In genomic region chr16:695355-696089, GRCh38 we compare ENCODE assay signal across 8 cellular contexts. TPM values are rescaled to one million over a fixed set of nuclear protein-coding genes. Genes with fewer than 3 reads are reported as not detected.
DNase-seq lines count a peak whose midpoint lies in the region; ATAC-seq, FAIRE-seq and TF ChIP-seq lines count a peak whose summit lies in the region.

No MANE protein-coding gene starts in this region.

- H3K9ac ChIP-seq in keratinocyte (ENCODE audit: control insufficient read depth, extremely low read depth, insufficient read depth, low read length) = no peak overlapping the region

- H3K4me3 Mint-ChIP-seq in activated T-cell treated with anti-CD3 and anti-CD28 coated beads, Interleukin-2, amount 50 U/mL, for 72 hours = peak overlapping the region; percentile 88 to 90

- H3K9me3 Mint-ChIP-seq in activated T-cell treated with anti-CD3 and anti-CD28 coated beads, Interleukin-2, amount 50 U/mL, for 72 hours = no peaks in the 10 kb centered on the region

- H2AFZ ChIP-seq in keratinocyte (ENCODE audit: control insufficient read depth, low read length) = peak overlapping the region; percentile 16

- ATAC-seq in activated T-cell treated with anti-CD3 and anti-CD28 coated beads, Interleukin-2, amount 50 U/mL, for 72 hours (replicated peaks in 1 of 2) = peak; percentile 86 to 88
- ATAC-seq in GM19324 (IDR thresholded peaks at IDR 0.05; ENCODE audit: low FRiP score, unreplicated experiment) (no peak), HG02981 (IDR thresholded peaks at IDR 0.05; ENCODE audit: unreplicated experiment) (no peak)

- no peaks in the 10 kb centered on the region for H3K36me3 Mint-ChIP-seq in activated T-cell treated with anti-CD3 and anti-CD28 coated beads, Interleukin-2, amount 50 U/mL, for 72 hours (ENCODE audit: insufficient read depth in 2 of 2)

- no peaks in the 10 kb centered on the region for H3K9me3 ChIP-seq in keratinocyte (ENCODE audit: control insufficient read depth, low read depth, low read length)

- H3K27ac ChIP-seq in keratinocyte (ENCODE audit: control insufficient read depth, insufficient read depth, low read length) = no peak overlapping the region

- no peaks in the 10 kb centered on the region for H3K79me2 ChIP-seq in keratinocyte (ENCODE audit: control insufficient read depth, insufficient read depth, low read length)

- H4K20me1 ChIP-seq in keratinocyte (ENCODE audit: control insufficient read depth, extremely low read depth, insufficient read depth, low read length) = no peaks in the 10 kb centered on the region

- dilution Hi-C loops in keratinocyte (cut with MboI; ENCODE audit: extremely low pct_ligation_motif_present, low sequenced_read_pairs) = no loop called here

- peaks cover 6% of the 10 kb centered on the region for H3K4me1 ChIP-seq in keratinocyte (ENCODE audit: control insufficient read depth, extremely low read depth, insufficient read depth, low read length)

- H3K27me3 ChIP-seq in keratinocyte (ENCODE audit: control insufficient read depth, extremely low read depth, insufficient read depth, low read length) = peaks cover 57% of the 10 kb centered on the region

- TF ChIP-seq CTCF in keratinocyte (optimal IDR thresholded peaks at IDR 0.05 in 1 of 3, IDR thresholded peaks at IDR 0.05 in 1 of 3, conservative IDR thresholded peaks at IDR 0.05 in 1 of 3; ENCODE audit: extremely low read depth in 1 of 3, insufficient read depth in 2 of 3, low read length in 3 of 3) = no peak

- peak overlapping the region in 1 of 3 experiments; percentile 41 for H3K4me3 ChIP-seq in keratinocyte (ENCODE audit: control insufficient read depth in 2 of 3, extremely low read depth in 1 of 3, insufficient read depth in 2 of 3, low read depth in 1 of 3, low read length in 3 of 3)

- H3K4me1 Mint-ChIP-seq in activated T-cell treated with anti-CD3 and anti-CD28 coated beads, Interleukin-2, amount 50 U/mL, for 72 hours (ENCODE audit: low read depth) = peaks cover 6% of the 10 kb centered on the region

- H3K9me1 ChIP-seq in keratinocyte (ENCODE audit: control insufficient read depth, extremely low read depth, insufficient read depth, low read length) = no peaks in the 10 kb centered on the region

- H3K27me3 Mint-ChIP-seq in activated T-cell treated with anti-CD3 and anti-CD28 coated beads, Interleukin-2, amount 50 U/mL, for 72 hours (ENCODE audit: low read depth) = no peaks in the 10 kb centered on the region

- H3K27ac Mint-ChIP-seq in activated T-cell treated with anti-CD3 and anti-CD28 coated beads, Interleukin-2, amount 50 U/mL, for 72 hours = no peak overlapping the region

- H3K4me2 ChIP-seq in keratinocyte (ENCODE audit: control insufficient read depth, extremely low read depth, insufficient read depth, low read depth, low read length) = peak overlapping the region; percentile 39

- no peaks in the 10 kb centered on the region for H3K36me3 ChIP-seq in keratinocyte (ENCODE audit: control insufficient read depth in 2 of 2, extremely low read depth in 1 of 2, insufficient read depth in 2 of 2, low read length in 2 of 2)

- DNase-seq in GM19239 (ENCODE audit: insufficient read length, low spot score) (peak; percentile 83), NCI-H69 (lab: John Stamatoyannopoulos, UW) (peak; percentile 99), keratinocyte (ENCODE audit: low read depth, low spot score) (no peak), GOT3 (lab: John Stamatoyannopoulos, UW) (no peak)
- peak; percentile 80 to 82 for DNase-seq in activated T-cell treated with anti-CD3 and anti-CD28 coated beads, Interleukin-2, amount 50 U/mL, for 72 hours
- peak; percentile 43 to 63 for DNase-seq in stimulated activated CD8-positive, alpha-beta memory T cell treated with anti-CD3 and anti-CD28 coated beads, Interleukin-15, amount 100 ng/mL, for 48 hours (ENCODE audit: low read depth in 2 of 2)

- FAIRE-seq in GM19239 (lab: Jason Lieb, UNC) (no peak), keratinocyte (lab: Jason Lieb, UNC) (peak; percentile 41)

RNA-seq across cellular contexts. Expression of gene WDR24, which starts 5.3 kb away (rescaled TPM):
- 10 to 100 TPM; 20.5 to 22.9 TPM for total RNA-seq in activated T-cell treated with anti-CD3 and anti-CD28 coated beads, Interleukin-2, amount 50 U/mL, for 72 hours
- polyA plus RNA-seq in keratinocyte = 1.2 to 2.7 TPM (median 2.1 TPM) in 3 replicates
- polyA plus RNA-seq in keratinocyte (2011; ENCODE audit: low read depth) = 3.9 TPM
- polyA plus RNA-seq in keratinocyte (2011; cell fraction: cytosol; rRNA removed) = 1.4 and 3.2 TPM in 2 replicates
- polyA plus RNA-seq in keratinocyte (2011; cell fraction: nucleus; rRNA removed) = 4.8 and 8.0 TPM in 2 replicates
- 6.6 and 6.8 TPM in 2 replicates for polyA plus RNA-seq in keratinocyte (2012; ENCODE audit: low replicate concordance)
- 2.3 to 9.4 TPM (median 2.8 TPM) in 3 replicates for polyA minus RNA-seq in keratinocyte
- polyA minus RNA-seq in keratinocyte (2011; cell fraction: cytosol; rRNA and poly(A)+ RNA removed) = 6.3 TPM
- polyA minus RNA-seq in keratinocyte (2011; cell fraction: nucleus; rRNA and poly(A)+ RNA removed) = 2.1 and 4.5 TPM in 2 replicates

RNA-seq across cellular contexts. Expression of gene FBXL16, which starts 10.1 kb away (rescaled TPM):
- total RNA-seq in activated T-cell treated with anti-CD3 and anti-CD28 coated beads, Interleukin-2, amount 50 U/mL, for 72 hours = 1 to 10 TPM; 8.8 TPM
- 0.45 to 3.0 TPM (median 0.81 TPM) in 3 replicates for polyA plus RNA-seq in keratinocyte
- polyA plus RNA-seq in keratinocyte (2011; ENCODE audit: low read depth) = 0.95 TPM
- 2.0 and 5.2 TPM in 2 replicates for polyA plus RNA-seq in keratinocyte (2011; cell fraction: cytosol; rRNA removed)
- polyA plus RNA-seq in keratinocyte (2011; cell fraction: nucleus; rRNA removed) = 4.4 and 6.3 TPM in 2 replicates
- 1.3 and 3.8 TPM in 2 replicates for polyA plus RNA-seq in keratinocyte (2012; ENCODE audit: low replicate concordance)
- polyA minus RNA-seq in keratinocyte = 0.96 to 3.3 TPM (median 1.5 TPM) in 3 replicates
- polyA minus RNA-seq in keratinocyte (2011; cell fraction: cytosol; rRNA and poly(A)+ RNA removed) = 12.3 TPM
- polyA minus RNA-seq in keratinocyte (2011; cell fraction: nucleus; rRNA and poly(A)+ RNA removed) = 5.3 and 6.5 TPM in 2 replicates

RNA-seq across cellular contexts. Expression of gene JMJD8, which starts 11.4 kb away (rescaled TPM):
- 10 to 100 TPM; 15.7 to 20.7 TPM for total RNA-seq in activated T-cell treated with anti-CD3 and anti-CD28 coated beads, Interleukin-2, amount 50 U/mL, for 72 hours
- 17.8 to 29.7 TPM (median 20.1 TPM) in 3 replicates for polyA plus RNA-seq in keratinocyte
- 1.8 TPM for polyA plus RNA-seq in keratinocyte (2011; ENCODE audit: low read depth)
- polyA plus RNA-seq in keratinocyte (2011; cell fraction: cytosol; rRNA removed) = 11.4 and 24.8 TPM in 2 replicates
- 16.9 and 21.9 TPM in 2 replicates for polyA plus RNA-seq in keratinocyte (2011; cell fraction: nucleus; rRNA removed)
- 16.1 and 33.9 TPM in 2 replicates for polyA plus RNA-seq in keratinocyte (2012; ENCODE audit: low replicate concordance)
- 8.9 to 48.9 TPM (median 14.0 TPM) in 3 replicates for polyA minus RNA-seq in keratinocyte
- polyA minus RNA-seq in keratinocyte (2011; cell fraction: cytosol; rRNA and poly(A)+ RNA removed) = 24.7 TPM
- 5.2 and 8.1 TPM in 2 replicates for polyA minus RNA-seq in keratinocyte (2011; cell fraction: nucleus; rRNA and poly(A)+ RNA removed)

RNA-seq across cellular contexts. Expression of gene STUB1, which starts 15.3 kb away (rescaled TPM):
- total RNA-seq in activated T-cell treated with anti-CD3 and anti-CD28 coated beads, Interleukin-2, amount 50 U/mL, for 72 hours = 10 to 100 TPM; 53.6 to 70.4 TPM
- 124 to 153 TPM (median 144 TPM) in 3 replicates for polyA plus RNA-seq in keratinocyte
- polyA plus RNA-seq in keratinocyte (2011; ENCODE audit: low read depth) = 229 TPM
- polyA plus RNA-seq in keratinocyte (2011; cell fraction: cytosol; rRNA removed) = 139 and 198 TPM in 2 replicates
- 127 and 148 TPM in 2 replicates for polyA plus RNA-seq in keratinocyte (2011; cell fraction: nucleus; rRNA removed)
- polyA plus RNA-seq in keratinocyte (2012; ENCODE audit: low replicate concordance) = 113 and 116 TPM in 2 replicates
- polyA minus RNA-seq in keratinocyte = 59.1 to 174 TPM (median 66.8 TPM) in 3 replicates
- 89.6 TPM for polyA minus RNA-seq in keratinocyte (2011; cell fraction: cytosol; rRNA and poly(A)+ RNA removed)
- 20.2 and 29.9 TPM in 2 replicates for polyA minus RNA-seq in keratinocyte (2011; cell fraction: nucleus; rRNA and poly(A)+ RNA removed)

RNA-seq across cellular contexts. Expression of gene METRN, which starts 19.4 kb away (rescaled TPM):
- 10 to 100 TPM; 11.1 to 11.7 TPM for total RNA-seq in activated T-cell treated with anti-CD3 and anti-CD28 coated beads, Interleukin-2, amount 50 U/mL, for 72 hours
- 27.1 to 171 TPM (median 42.1 TPM) in 3 replicates for polyA plus RNA-seq in keratinocyte
- polyA plus RNA-seq in keratinocyte (2011; ENCODE audit: low read depth) = 6.8 TPM
- 34.2 and 182 TPM in 2 replicates for polyA plus RNA-seq in keratinocyte (2011; cell fraction: cytosol; rRNA removed)
- 19.9 and 47.2 TPM in 2 replicates for polyA plus RNA-seq in keratinocyte (2011; cell fraction: nucleus; rRNA removed)
- polyA plus RNA-seq in keratinocyte (2012; ENCODE audit: low replicate concordance) = 45.7 and 85.4 TPM in 2 replicates
- 8.2 to 26.2 TPM (median 21.2 TPM) in 3 replicates for polyA minus RNA-seq in keratinocyte
- 197 TPM for polyA minus RNA-seq in keratinocyte (2011; cell fraction: cytosol; rRNA and poly(A)+ RNA removed)
- 23.7 and 32.2 TPM in 2 replicates for polyA minus RNA-seq in keratinocyte (2011; cell fraction: nucleus; rRNA and poly(A)+ RNA removed)

Comparison
In these comparisons a context has a peak if more than half of its experiments do, and no peak if none do; other contexts are left out.
1. DNase-seq: peak in GM19239 (single experiment), NCI-H69 (single experiment), activated T-cell treated with anti-CD3 and anti-CD28 coated beads, Interleukin-2, amount 50 U/mL, for 72 hours (2 of 2) and stimulated activated CD8-positive, alpha-beta memory T cell treated with anti-CD3 and anti-CD28 coated beads, Interleukin-15, amount 100 ng/mL, for 48 hours (2 of 2); none in keratinocyte (single experiment) and GOT3 (single experiment).
2. ATAC-seq: peak in activated T-cell treated with anti-CD3 and anti-CD28 coated beads, Interleukin-2, amount 50 U/mL, for 72 hours (2 of 2); none in GM19324 (single experiment) and HG02981 (single experiment).